ENCODE assay signal across 8 cellular contexts in genomic region chr5:17436766-17437221, GRCh38.
DNase-seq lines count a peak whose midpoint lies in the region; ATAC-seq and TF ChIP-seq lines count a peak whose summit lies in the region.

No MANE protein-coding gene starts in this region.

- no peak overlapping the region for H2BK5ac ChIP-seq in neuronal stem cell (ENCODE audit: low read length)

- no peak overlapping the region for H3K14ac ChIP-seq in neuronal stem cell (ENCODE audit: low read length)

- H4K20me1 ChIP-seq in SU-DHL-6 (ENCODE audit: low read depth, low read length) = no peaks in the 10 kb centered on the region

- no peak overlapping the region for H2BK12ac ChIP-seq in neuronal stem cell (ENCODE audit: low read length)

- TF ChIP-seq CTCF in SU-DHL-6 (IDR thresholded peaks at IDR 0.05; ENCODE audit: insufficient read depth, low read length, poor library complexity, severe bottlenecking) = no peak

- H3K4ac ChIP-seq in neuronal stem cell (ENCODE audit: low read length) = no peak overlapping the region

- no peaks in the 10 kb centered on the region for H3K4me1 ChIP-seq in neuronal stem cell (ENCODE audit: control insufficient read depth in 2 of 2, insufficient read depth in 1 of 2, low read depth in 1 of 2, low read length in 2 of 2)

- no peaks in the 10 kb centered on the region for H3K27me3 Mint-ChIP-seq in activated T-helper 17 cell treated with anti-CD3 and anti-CD28 coated beads, Interleukin-2, amount 50 U/mL, for 72 hours

- H4K8ac ChIP-seq in neuronal stem cell (ENCODE audit: low read depth, low read length) = no peak overlapping the region

- no peak overlapping the region for H3K23ac ChIP-seq in neuronal stem cell (ENCODE audit: low read depth, low read length, poor library complexity)

- H2BK120ac ChIP-seq in neuronal stem cell (ENCODE audit: low read depth, low read length) = no peak overlapping the region

- H3K4me2 ChIP-seq in SU-DHL-6 (ENCODE audit: low read depth, low read length, poor library complexity, severe bottlenecking) (peak overlapping the region; percentile 56), neuronal stem cell (ENCODE audit: insufficient read depth, low read length, poor library complexity, severe bottlenecking) (no peak overlapping the region)

- H3K4me1 Mint-ChIP-seq in activated T-helper 17 cell treated with anti-CD3 and anti-CD28 coated beads, Interleukin-2, amount 50 U/mL, for 72 hours = no peaks in the 10 kb centered on the region

- no peak for DNase-seq in neuronal stem cell (ENCODE audit: low spot score)
- no peak for DNase-seq in SW 1271 (lab: John Stamatoyannopoulos, UW)
- DNase-seq in NCI-H748 treated with DMSO at 0.1 percent for 48 hours (lab: John Stamatoyannopoulos, UW) = no peak
- DNase-seq in GDM1 (lab: John Stamatoyannopoulos, UW) = no peak

- H3K36me3 ChIP-seq in SU-DHL-6 (ENCODE audit: low read length) (no peaks in the 10 kb centered on the region), neuronal stem cell (replicated peaks in 1 of 2; ENCODE audit: control insufficient read depth in 2 of 2, insufficient read depth in 2 of 2, low read length in 2 of 2) (no peaks in the 10 kb centered on the region)

- no peaks in the 10 kb centered on the region for H3K79me2 ChIP-seq in SU-DHL-6 (ENCODE audit: insufficient read depth, low read length)

- H2BK15ac ChIP-seq in neuronal stem cell (ENCODE audit: low read length) = no peak overlapping the region

- H3K9me3 Mint-ChIP-seq in activated T-helper 17 cell treated with anti-CD3 and anti-CD28 coated beads, Interleukin-2, amount 50 U/mL, for 72 hours = peaks cover 7% of the 10 kb centered on the region

- H3K36me3 Mint-ChIP-seq in activated T-helper 17 cell treated with anti-CD3 and anti-CD28 coated beads, Interleukin-2, amount 50 U/mL, for 72 hours (ENCODE audit: low read depth) = no peaks in the 10 kb centered on the region

- H3K27me3 ChIP-seq in SU-DHL-6 (ENCODE audit: low read length) (no peaks in the 10 kb centered on the region), neuronal stem cell (ENCODE audit: control insufficient read depth in 3 of 3, insufficient read depth in 3 of 3, low read depth in 1 of 3, low read length in 3 of 3) (no peaks in the 10 kb centered on the region)

- H3K27ac Mint-ChIP-seq in activated T-helper 17 cell treated with anti-CD3 and anti-CD28 coated beads, Interleukin-2, amount 50 U/mL, for 72 hours = no peak overlapping the region

- no peak overlapping the region for H2AK5ac ChIP-seq in neuronal stem cell (ENCODE audit: low read depth, low read length)

- peak overlapping the region; percentile 9 for H3K4me3 ChIP-seq in SU-DHL-6 (ENCODE audit: insufficient read depth, low read length, poor library complexity, severe bottlenecking)
- no peak overlapping the region for H3K4me3 ChIP-seq in neuronal stem cell (ENCODE audit: low read length in 2 of 2)

- peak overlapping the region; percentile 72 for H2AFZ ChIP-seq in SU-DHL-6 (ENCODE audit: low read depth, low read length, severe bottlenecking)
- H2AFZ ChIP-seq in neuronal stem cell (ENCODE audit: low read length) = peak overlapping the region; percentile 46

- H4K91ac ChIP-seq in neuronal stem cell (ENCODE audit: low read depth, low read length, poor library complexity) = no peak overlapping the region

- H3K9me3 ChIP-seq in SU-DHL-6 (ENCODE audit: insufficient read depth, low read length) = no peaks in the 10 kb centered on the region
- H3K9me3 ChIP-seq in neuronal stem cell (replicated peaks in 1 of 2; ENCODE audit: control insufficient read depth in 2 of 2, insufficient read depth in 1 of 2, low read depth in 1 of 2, low read length in 2 of 2) = peaks cover 0 to 2% of the 10 kb centered on the region in 2 donors

- H3K79me1 ChIP-seq in neuronal stem cell (ENCODE audit: low read depth, low read length) = no peaks in the 10 kb centered on the region

- H3K9ac ChIP-seq in SU-DHL-6 (ENCODE audit: low read length) (peak overlapping the region; percentile 16), neuronal stem cell (ENCODE audit: low read depth, low read length, poor library complexity) (no peak overlapping the region)

- H3K27ac ChIP-seq in SU-DHL-6 (ENCODE audit: low read depth, low read length) = no peak overlapping the region
- no peak overlapping the region for H3K27ac ChIP-seq in neuronal stem cell (replicated peaks; ENCODE audit: low read length)

- ATAC-seq in GM18873 (IDR thresholded peaks at IDR 0.05; ENCODE audit: low FRiP score, unreplicated experiment) (peak; percentile 70), HG03064 (IDR thresholded peaks at IDR 0.05; ENCODE audit: low read depth, unreplicated experiment) (peak; percentile 69)
- ATAC-seq in activated T-helper 17 cell treated with anti-CD3 and anti-CD28 coated beads, Interleukin-2, amount 50 U/mL, for 72 hours (replicated peaks) = no peak

- no peaks in the 10 kb centered on the region for H3F3A ChIP-seq in SU-DHL-6 (ENCODE audit: insufficient read depth)

- no peak overlapping the region for H3K18ac ChIP-seq in neuronal stem cell (ENCODE audit: low read length)

- H3K9me2 ChIP-seq in SU-DHL-6 (replicated peaks; ENCODE audit: insufficient read depth, low read length) = no peaks in the 10 kb centered on the region

- no CpG with 5 or more reads among the region's 4 CpGs for WGBS in neuronal stem cell (ENCODE audit: extremely low coverage in 2 of 2, insufficient read length in 2 of 2, insufficient replicate concordance in 1 of 2), 2 donors

- H3K4me3 Mint-ChIP-seq in activated T-helper 17 cell treated with anti-CD3 and anti-CD28 coated beads, Interleukin-2, amount 50 U/mL, for 72 hours = no peak overlapping the region
